Comparison of ENCODE assay signal across 26 cellular contexts in genomic region chr14:75933712-75934296, GRCh38.
"Had no signal": no experiment of that assay in that cellular context is flagged by ENCODE, and none has a peak within 500 bp of the region (broad histone marks: within the 10 kb centered on the region; RNA-seq: fewer than 3 reads in every experiment).

No MANE protein-coding gene starts in this region.

- H3K4me1 ChIP-seq: thyroid gland, upper lobe of left lung, vagina had no signal

- H3K27ac ChIP-seq: epithelial cell of prostate, esophagus squamous epithelium, hepatocyte, thyroid gland, upper lobe of left lung, vagina, VCaP had no signal

- H3K79me2 ChIP-seq: hepatocyte had no signal

- H3K9me3 ChIP-seq: esophagus squamous epithelium, thyroid gland, upper lobe of left lung, vagina had no signal

- DNase-seq: activated CD4-positive, alpha-beta T cell treated with anti-CD3 and anti-CD28 coated beads for 4 hours; activated CD4-positive, alpha-beta T cell treated with anti-CD3 and anti-CD28 coated beads, Interleukin-2, amount 50 U/mL, for 4 hours; activated naive CD4-positive, alpha-beta T cell; activated T-cell treated with anti-CD3 and anti-CD28 coated beads for 4 hours; activated T-cell treated with anti-CD3 and anti-CD28 coated beads, Interleukin-2, amount 50 U/mL, for 72 hours; anterior cingulate cortex; esophagus squamous epithelium; foreskin melanocyte; glutamatergic neuron; immature natural killer cell; kidney; midbrain; natural killer cell; right cardiac atrium; stimulated activated CD4-positive, alpha-beta T cell treated with anti-CD3 and anti-CD28 coated beads, Interleukin-12 subunit alpha, Interleukin-12 subunit beta, amount 100 ng/mL, for 4 hours; stimulated activated CD4-positive, alpha-beta T cell treated with anti-CD3 and anti-CD28 coated beads, Interleukin-4, amount 100 ng/mL, for 1 hour; T-helper 1 cell; thyroid gland; upper lobe of left lung had no signal

- H3K27me3 ChIP-seq: esophagus squamous epithelium, hepatocyte, thyroid gland, upper lobe of left lung, vagina had no signal

- H3K4me2 ChIP-seq: hepatocyte had no signal

- FAIRE-seq: endometrium, kidney, TTC549 had no signal

- ATAC-seq: activated naive CD4-positive, alpha-beta T cell treated with anti-CD3 and anti-CD28 coated beads, Interleukin-2, amount 50 U/mL, for 72 hours; activated T-cell treated with anti-CD3 and anti-CD28 coated beads, Interleukin-2, amount 50 U/mL, for 72 hours; natural killer cell; right cardiac atrium had no signal

- H2AFZ ChIP-seq: hepatocyte had no signal

- H3K36me3 ChIP-seq: thyroid gland, upper lobe of left lung, vagina had no signal

- H3K4me3 ChIP-seq: esophagus squamous epithelium, hepatocyte, thyroid gland, upper lobe of left lung, vagina had no signal
